Comparison of ENCODE assay signal across 8 cellular contexts in the genomic region with DNA sequence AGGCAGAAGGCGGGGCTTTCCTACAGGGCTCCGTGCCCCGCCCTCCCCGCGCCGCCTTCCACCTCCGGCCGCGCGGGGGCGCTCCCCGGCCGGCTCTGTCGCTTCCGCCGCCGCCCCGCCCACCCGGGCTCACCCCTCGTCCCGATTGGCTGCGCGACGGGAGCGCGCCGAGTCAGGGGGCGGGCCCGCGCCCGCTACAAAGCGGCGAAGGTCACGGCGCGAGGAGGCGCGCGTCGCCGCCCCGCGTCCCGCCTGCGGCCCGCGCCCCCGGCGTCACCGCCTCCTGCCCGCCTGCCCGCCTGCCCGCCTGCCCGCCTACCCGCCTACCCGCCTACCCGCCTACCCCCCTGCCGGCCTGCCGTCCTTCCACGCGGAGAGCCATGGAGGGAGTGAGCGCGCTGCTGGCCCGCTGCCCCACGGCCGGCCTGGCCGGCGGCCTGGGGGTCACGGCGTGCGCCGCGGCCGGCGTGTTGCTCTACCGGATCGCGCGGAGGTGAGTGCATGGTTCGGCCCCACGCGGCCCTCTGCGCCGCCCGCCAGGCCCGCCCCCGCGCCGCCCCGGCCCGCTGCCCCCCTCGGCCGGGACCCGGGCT. TPM values are rescaled to one million over a fixed set of nuclear protein-coding genes. Genes with fewer than 3 reads are reported as not detected.
DNase-seq lines count a peak whose midpoint lies in the region; ATAC-seq and TF ChIP-seq lines count a peak whose summit lies in the region.

A gene with protein sequence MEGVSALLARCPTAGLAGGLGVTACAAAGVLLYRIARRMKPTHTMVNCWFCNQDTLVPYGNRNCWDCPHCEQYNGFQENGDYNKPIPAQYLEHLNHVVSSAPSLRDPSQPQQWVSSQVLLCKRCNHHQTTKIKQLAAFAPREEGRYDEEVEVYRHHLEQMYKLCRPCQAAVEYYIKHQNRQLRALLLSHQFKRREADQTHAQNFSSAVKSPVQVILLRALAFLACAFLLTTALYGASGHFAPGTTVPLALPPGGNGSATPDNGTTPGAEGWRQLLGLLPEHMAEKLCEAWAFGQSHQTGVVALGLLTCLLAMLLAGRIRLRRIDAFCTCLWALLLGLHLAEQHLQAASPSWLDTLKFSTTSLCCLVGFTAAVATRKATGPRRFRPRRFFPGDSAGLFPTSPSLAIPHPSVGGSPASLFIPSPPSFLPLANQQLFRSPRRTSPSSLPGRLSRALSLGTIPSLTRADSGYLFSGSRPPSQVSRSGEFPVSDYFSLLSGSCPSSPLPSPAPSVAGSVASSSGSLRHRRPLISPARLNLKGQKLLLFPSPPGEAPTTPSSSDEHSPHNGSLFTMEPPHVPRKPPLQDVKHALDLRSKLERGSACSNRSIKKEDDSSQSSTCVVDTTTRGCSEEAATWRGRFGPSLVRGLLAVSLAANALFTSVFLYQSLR (plus strand): TSS at position 361 of the 593 bp plus-strand sequence. CDS start 20 bp downstream, at position 381.

- intact Hi-C loops in T-helper 1 cell treated with Interleukin-12 subunit alpha and Interleukin-12 subunit beta and Interleukin-4 antibody, amounts not matched to agents 30 ng/mL and 1 ng/mL, for 36 hours (cut with micrococcal nuclease), result loop anchor here (1.0 to 5.0 kb wide), 12 partner anchors 41 to 459 kb away; partner anchors contain the start of genes CLSTN1, CTNNBIP1, GPR157 and H6PD
- intact Hi-C loops in left ventricle myocardium superior (cut with micrococcal nuclease) (no loop called here), uterus (cut with DNase I; ENCODE audit: low total_unique reads) (no loop called here)

- TF ChIP-seq CTCF in GM12865 (IDR thresholded peaks at IDR 0.05; ENCODE audit: insufficient read depth, low read depth, low read length, missing control alignments) (peak; percentile 75), uterus (IDR thresholded peaks at IDR 0.05) (peak; percentile 59 to 94 (median 86))

- TF ChIP-seq POLR2A in uterus (IDR thresholded peaks at IDR 0.05), result peak; percentile 56 to 80

- ATAC-seq in HG02642 (IDR thresholded peaks at IDR 0.05; ENCODE audit: poor library complexity, unreplicated experiment) (peak; percentile 82), left ventricle myocardium superior (peak; percentile 92)

- peak within 1 kb of the TSS; percentile 66 to 79 for H3K27ac ChIP-seq in uterus

- peaks cover 0 to 6% of the 10 kb centered on the region in 2 donors for H3K4me1 ChIP-seq in uterus

- H3K27me3 ChIP-seq in uterus, result no peaks in the 10 kb centered on the region

- H3K9me3 ChIP-seq in uterus, result no peaks in the 10 kb centered on the region

- H3K4me3 ChIP-seq in GM12865 (ENCODE audit: low read depth, low read length), result peak within 1 kb of the TSS; percentile 68
- peak within 1 kb of the TSS; percentile 31 to 85 for H3K4me3 ChIP-seq in uterus

- DNase-seq in GM12865 (ENCODE audit: low read depth) (peak; percentile 96), NCI-H1105 (lab: John Stamatoyannopoulos, UW) (peak; percentile 95), amniotic stem cell (lab: John Stamatoyannopoulos, UW) (peak; percentile 70), left ventricle myocardium superior (peak; percentile 99), pulmonary artery endothelial cell (ENCODE audit: low read depth, low spot score) (peak; percentile 62), uterus (peak; percentile 91 to 95)

- no peaks in the 10 kb centered on the region for H3K36me3 ChIP-seq in uterus

RNA-seq across cellular contexts. Expression of the gene that starts here (rescaled TPM):
- 17.4 and 19.1 TPM in 2 replicates for total RNA-seq in T-helper 1 cell treated with Interleukin-12 subunit alpha and Interleukin-12 subunit beta and Interleukin-4 antibody, amounts not matched to agents 30 ng/mL and 1 ng/mL, for 36 hours
- total RNA-seq in left ventricle myocardium superior (20.8 TPM), pulmonary artery endothelial cell (5.9 and 6.0 TPM in 2 replicates), uterus (10 to 100 TPM in 1 of 4 donors, 1 to 10 TPM in 1, under 1 TPM in 2; 0.29 to 20.2 (median 4.0) TPM)

Comparison
In these comparisons a context has a peak if more than half of its experiments do, and no peak if none do; other contexts are left out.
1. Peak in every context shown above with its lines: DNase-seq, ATAC-seq, H3K4me3 ChIP-seq and H3K27ac ChIP-seq.